8 cellular contexts compared by ENCODE assay signal in the genomic region with DNA sequence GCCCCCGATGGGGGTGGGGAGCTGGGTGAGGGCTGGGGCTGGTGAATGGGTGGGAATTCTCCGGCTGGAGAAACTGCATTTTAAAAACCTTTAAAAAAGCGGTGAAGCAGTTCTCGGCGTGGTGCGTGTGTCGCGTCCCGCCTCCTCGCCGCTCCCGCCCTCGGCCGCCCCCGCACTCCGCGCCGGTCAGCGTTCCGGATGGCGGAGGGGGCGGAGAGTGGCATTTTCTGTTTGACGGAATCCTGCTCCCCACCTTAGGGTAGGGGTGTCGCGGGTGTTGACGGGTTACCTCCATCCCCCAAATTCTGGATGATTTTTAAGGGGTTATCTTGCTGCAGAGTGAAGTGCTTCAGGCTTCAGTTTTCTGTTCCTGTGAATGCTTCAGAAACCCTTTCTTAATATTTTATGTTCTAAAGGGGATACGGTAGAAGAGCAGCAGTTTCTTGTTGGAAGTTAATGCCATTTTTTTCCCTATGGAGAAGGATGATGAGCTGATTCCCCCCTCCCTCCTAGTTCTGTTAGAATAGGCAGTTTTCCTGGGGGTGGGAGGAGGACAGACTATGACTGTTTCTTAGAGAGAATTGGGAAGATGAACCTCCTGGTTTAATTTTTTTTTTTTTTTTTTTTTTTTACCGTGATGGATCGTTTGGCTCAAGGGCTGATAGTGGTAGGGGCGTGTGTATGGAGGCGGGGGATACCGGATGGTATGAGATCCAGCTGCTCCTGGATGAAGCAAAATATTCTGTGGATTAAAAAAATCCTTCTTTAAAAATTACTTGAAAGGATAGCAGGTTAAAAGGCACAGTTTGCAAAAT. TPM values are rescaled to one million over a fixed set of nuclear protein-coding genes. Genes with fewer than 3 reads are reported as not detected.
A peak's percentile ranks its signal among the peaks of the same experiment; 100 is the strongest.
DNase-seq lines count a peak whose midpoint lies in the region; ATAC-seq and TF ChIP-seq lines count a peak whose summit lies in the region.

No MANE protein-coding gene starts in this region.

- WGBS in iPS DF 6.9 (ENCODE audit: insufficient coverage, insufficient read length) = no CpG with 5 or more reads among the region's 32 CpGs
- 2% methylated on average over 32 of the region's 32 CpGs for WGBS in sigmoid colon, 2 donors

- no peak for TF ChIP-seq EP300 in sigmoid colon (IDR thresholded peaks at IDR 0.05)

- no peak for TF ChIP-seq POLR2A in sigmoid colon (IDR thresholded peaks at IDR 0.05)

- no peak for TF ChIP-seq CTCF in sigmoid colon (IDR thresholded peaks at IDR 0.05)

- no peak overlapping the region for H3K27ac ChIP-seq in iPS DF 6.9 (ENCODE audit: low read length)
- H3K27ac ChIP-seq in sigmoid colon = peak overlapping the region; percentile 85 to 90 (median 88)

- H3K36me3 ChIP-seq in iPS DF 6.9 (ENCODE audit: control insufficient read depth, insufficient read depth, low read length) (no peaks in the 10 kb centered on the region), sigmoid colon (no peaks in the 10 kb centered on the region)

- intact Hi-C loops in sigmoid colon (cut with DNase I) = loop anchor here (1.0 to 5.0 kb wide), 3 partner anchors 65 to 123 kb away; partner anchors contain the start of gene CYP20A1

- DNase-seq in D341Med (ENCODE audit: low spot score) = peak; percentile 29
- peak; percentile 35 for DNase-seq in HPDE6-E6E7 (ENCODE audit: extremely low spot score)
- peak; percentile 44 for DNase-seq in SW480 (ENCODE audit: low spot score)
- peak; percentile 74 for DNase-seq in astrocyte of the hippocampus (ENCODE audit: low read depth, low spot score)
- DNase-seq in iPS DF 6.9 (ENCODE audit: low read depth, low spot score) = no peak
- no peak for DNase-seq in sigmoid colon
- no peak for DNase-seq in NOMO-1 treated with dmso at 0.1 percent for 144 hours (lab: John Stamatoyannopoulos, UW; ENCODE audit: unreplicated experiment)

- H3K27me3 ChIP-seq in iPS DF 6.9 (ENCODE audit: control insufficient read depth, insufficient read depth, low read length) = no peaks in the 10 kb centered on the region
- no peaks in the 10 kb centered on the region for H3K27me3 ChIP-seq in sigmoid colon

- H3K9me3 ChIP-seq in iPS DF 6.9 (ENCODE audit: control insufficient read depth, insufficient read depth, low read length) = no peaks in the 10 kb centered on the region
- H3K9me3 ChIP-seq in sigmoid colon = no peaks in the 10 kb centered on the region

- peak; percentile 42 for ATAC-seq in GM21367 (IDR thresholded peaks at IDR 0.05; ENCODE audit: unreplicated experiment)

- H3K4me3 ChIP-seq in iPS DF 6.9 (ENCODE audit: low read length) (peak overlapping the region; percentile 79), sigmoid colon (peak overlapping the region; percentile 82 to 95 (median 86))

- H3K4me1 ChIP-seq in iPS DF 6.9 (ENCODE audit: control insufficient read depth, insufficient read depth, low read length) (no peaks in the 10 kb centered on the region; the same call in 1 of the 2 replicates), sigmoid colon (peaks cover 0 to 26% (median 19%) of the 10 kb centered on the region in 4 donors)

RNA-seq across cellular contexts. Expression of gene ABI2, which starts 0.7 kb away (rescaled TPM):
- total RNA-seq in sigmoid colon = 10 to 100 TPM; 38.3 to 61.9 (median 49.0) TPM
- polyA plus RNA-seq in sigmoid colon = 10 to 100 TPM in 1 of 3 donors, 1 to 10 TPM in 2; 3.6 to 13.4 (median 6.0) TPM

Comparison
In these comparisons a context has a peak if more than half of its experiments do, and no peak if none do; other contexts are left out.
1. DNase-seq: peak in D341Med (single experiment), HPDE6-E6E7 (single experiment), SW480 (single experiment) and astrocyte of the hippocampus (single experiment); none in iPS DF 6.9 (single experiment), sigmoid colon (single experiment) and NOMO-1 treated with dmso at 0.1 percent for 144 hours (single experiment).